In genomic region chr10:61815505-61815904, GRCh38 we compare ENCODE assay signal across 1 cellular context.
A peak's percentile ranks its signal among the peaks of the same experiment; 100 is the strongest.
TF ChIP-seq lines count a peak whose summit lies in the region.

No MANE protein-coding gene starts in this region.

TF ChIP-seq in K562, 482 proteins besides CTCF, POLR2A, EP300 and RAD21 (continued from another document):
- TF ChIP-seq ZNF449 (CRISPR knock-in tag; IDR thresholded peaks at IDR 0.05) (no peak), SMC3 (conservative IDR thresholded peaks at IDR 0.05; ENCODE audit: insufficient read depth, low read depth, low read length) (no peak), HES1 (IDR thresholded peaks at IDR 0.05; ENCODE audit: low read depth) (0 out of 2 replicates have a peak, but pooled peaks have one; percentile 27), E2F6 (IDR thresholded peaks at IDR 0.05; ENCODE audit: borderline replicate concordance in 1 of 2, extremely low read depth in 1 of 2, insufficient read depth in 1 of 2, insufficient read length in 1 of 2, low read depth in 1 of 2, low read length in 1 of 2, poor library complexity in 1 of 2, severe bottlenecking in 1 of 2) (no peak), CSDE1 (IDR thresholded peaks at IDR 0.05) (no peak), MCM3 (IDR thresholded peaks at IDR 0.05) (no peak), FOXO4 (CRISPR knock-in tag; IDR thresholded peaks at IDR 0.05) (no peak), ZNF436 (CRISPR knock-in tag; IDR thresholded peaks at IDR 0.05) (no peak), CBFA2T3 (IDR thresholded peaks at IDR 0.05) (peak; percentile 19; the same call in 1 of the 2 replicates), EZH2 (IDR thresholded peaks at IDR 0.05; ENCODE audit: borderline replicate concordance, low read depth, low read length) (no peak), MEIS2 (IDR thresholded peaks at IDR 0.05; ENCODE audit: partially characterized antibody) (peak; percentile 41), TAF9B (IDR thresholded peaks at IDR 0.05; ENCODE audit: partially characterized antibody) (no peak), CREB3L1 (IDR thresholded peaks at IDR 0.05; ENCODE audit: borderline replicate concordance, low read depth) (no peak), MAFF (IDR thresholded peaks at IDR 0.05; ENCODE audit: low read length) (peak; percentile 15; the same call in 1 of the 2 replicates), ZNF174 (CRISPR knock-in tag; IDR thresholded peaks at IDR 0.05) (no peak), TRIM24 (IDR thresholded peaks at IDR 0.05) (no peak), TEAD1 (CRISPR knock-in tag; IDR thresholded peaks at IDR 0.05) (0 out of 4 replicates have a peak, but pooled peaks of 1 of the 2 experiments have one; percentile 42), SMARCB1 (IDR thresholded peaks at IDR 0.05; ENCODE audit: insufficient read length, low read depth) (no peak), ZNF165 (CRISPR knock-in tag; IDR thresholded peaks at IDR 0.05; ENCODE audit: borderline replicate concordance) (no peak), USF1 (CRISPR knock-in tag; IDR thresholded peaks at IDR 0.05) (no peak), HOMEZ (CRISPR knock-in tag; IDR thresholded peaks at IDR 0.05) (no peak), KDM1A (IDR thresholded peaks at IDR 0.05) (peak; percentile 34 to 63; a peak in 3 of 4 replicates), FOSL1 (tag; conservative IDR thresholded peaks at IDR 0.05) (peak; percentile 59), HDGF (IDR thresholded peaks at IDR 0.05) (no peak), POLR3G (IDR thresholded peaks at IDR 0.05; ENCODE audit: extremely low read depth, insufficient read length, insufficient replicate concordance) (no peak), SOX6 (IDR thresholded peaks at IDR 0.05) (peak; percentile 88), GTF2A2 (tag; IDR thresholded peaks at IDR 0.05) (no peak), RERE (CRISPR knock-in tag; IDR thresholded peaks at IDR 0.05; ENCODE audit: borderline replicate concordance) (no peak), SP2 (IDR thresholded peaks at IDR 0.05; ENCODE audit: extremely low read depth, low read depth, low read length, poor library complexity, severe bottlenecking) (no peak), MITF (IDR thresholded peaks at IDR 0.05) (no peak), ZNF75A (CRISPR knock-in tag; IDR thresholded peaks at IDR 0.05) (no peak), MECOM (CRISPR knock-in tag; IDR thresholded peaks at IDR 0.05) (no peak), PHB2 (IDR thresholded peaks at IDR 0.05; ENCODE audit: low read depth) (no peak), C11orf30 (IDR thresholded peaks at IDR 0.05; ENCODE audit: low read depth) (peak; percentile 71), TARDBP (IDR thresholded peaks at IDR 0.05) (no peak), MED1 (CRISPR knock-in tag; IDR thresholded peaks at IDR 0.05; ENCODE audit: borderline replicate concordance) (no peak), LEF1 (IDR thresholded peaks at IDR 0.05) (peak; percentile 24; the same call in 1 of the 2 replicates), SIX5 (IDR thresholded peaks at IDR 0.05; ENCODE audit: borderline replicate concordance in 1 of 2, insufficient read depth in 1 of 2, low read depth in 1 of 2, low read length in 2 of 2) (no peak), FOXJ2 (tag; IDR thresholded peaks at IDR 0.05) (no peak), HDAC1 (IDR thresholded peaks at IDR 0.05) (no peak), RCOR1 (IDR thresholded peaks at IDR 0.05; ENCODE audit: borderline replicate concordance in 1 of 2, low read depth in 2 of 2, low read length in 2 of 2) (peak in 1 of 2 experiments; percentile 62; a peak in 2 of 4 replicates)
